ENCODE assay signal across 8 cellular contexts in genomic region chr2:170815746-170816498, GRCh38. TPM values are rescaled to one million over a fixed set of nuclear protein-coding genes. Genes with fewer than 3 reads are reported as not detected.
DNase-seq lines count a peak whose midpoint lies in the region; ATAC-seq and TF ChIP-seq lines count a peak whose summit lies in the region.

No MANE protein-coding gene starts in this region.

- H3K4me3 Mint-ChIP-seq in effector memory CD8-positive, alpha-beta T cell, result peak overlapping the region; percentile 76 to 80
- peak overlapping the region; percentile 74 to 82 for H3K4me3 Mint-ChIP-seq in stimulated activated naive B cell treated with anti-CD40 and anti-IgM and Interleukin-4, amounts not matched to agents 10 μg/mL and 1 μg/mL and 100 μg/mL, for 72 hours

- peaks cover 72 to 89% of the 10 kb centered on the region in 2 donors for H3K27me3 Mint-ChIP-seq in effector memory CD8-positive, alpha-beta T cell
- peaks cover 69 to 80% of the 10 kb centered on the region in 2 donors for H3K27me3 Mint-ChIP-seq in stimulated activated naive B cell treated with anti-CD40 and anti-IgM and Interleukin-4, amounts not matched to agents 10 μg/mL and 1 μg/mL and 100 μg/mL, for 72 hours

- DNase-seq in DMS 273 treated with DMSO at 0.1 percent for 48 hours (lab: John Stamatoyannopoulos, UW) (peak; percentile 56), NCI-H526 treated with DMSO at 0.1 percent for 48 hours (lab: John Stamatoyannopoulos, UW) (peak; percentile 79), mucosa of descending colon (peak in 2 of 3 donors; percentile 67 to 79)
- peak; percentile 68 to 79 for DNase-seq in activated CD4-positive, alpha-beta T cell treated with anti-CD3 and anti-CD28 coated beads, Interleukin-2, amount 50 U/mL, for 48 hours
- DNase-seq in effector memory CD8-positive, alpha-beta T cell, result peak; percentile 44 to 56 (median 56)
- DNase-seq in stimulated activated naive B cell treated with anti-CD40 and anti-IgM and Interleukin-4, amounts not matched to agents 10 μg/mL and 1 μg/mL and 100 μg/mL, for 72 hours, result peak; percentile 44

- peak; percentile 47 for TF ChIP-seq CTCF in mucosa of descending colon (IDR thresholded peaks at IDR 0.05)

- peaks cover 17% of the 10 kb centered on the region for H3K36me3 Mint-ChIP-seq in effector memory CD8-positive, alpha-beta T cell (ENCODE audit: insufficient read depth)
- H3K36me3 Mint-ChIP-seq in stimulated activated naive B cell treated with anti-CD40 and anti-IgM and Interleukin-4, amounts not matched to agents 10 μg/mL and 1 μg/mL and 100 μg/mL, for 72 hours, result peaks cover 4 to 11% of the 10 kb centered on the region in 2 donors

- no peaks in the 10 kb centered on the region for H3K36me3 ChIP-seq in mucosa of descending colon (ENCODE audit: low read depth)

- H3K9me3 ChIP-seq in mucosa of descending colon, result no peaks in the 10 kb centered on the region

- peak; percentile 41 for ATAC-seq in HG02981 (IDR thresholded peaks at IDR 0.05; ENCODE audit: unreplicated experiment)
- peak; percentile 56 for ATAC-seq in effector memory CD8-positive, alpha-beta T cell (replicated peaks)
- peak; percentile 72 for ATAC-seq in mucosa of descending colon
- peak; percentile 49 to 63 for ATAC-seq in stimulated activated naive B cell treated with anti-CD40 and anti-IgM and Interleukin-4, amounts not matched to agents 10 μg/mL and 1 μg/mL and 100 μg/mL, for 72 hours (replicated peaks)
- no peak for ATAC-seq in HG02938 (IDR thresholded peaks at IDR 0.05; ENCODE audit: unreplicated experiment)

- intact Hi-C loops in mucosa of descending colon (cut with DNase I, micrococcal nuclease), result loop anchor here (10.0 kb wide), 3 partner anchors 421 to 581 kb away; no protein-coding TSS in a partner anchor

- H3K4me1 ChIP-seq in mucosa of descending colon (ENCODE audit: low read depth), result peaks cover 35% of the 10 kb centered on the region

- no peak overlapping the region for H3K27ac Mint-ChIP-seq in effector memory CD8-positive, alpha-beta T cell
- H3K27ac Mint-ChIP-seq in stimulated activated naive B cell treated with anti-CD40 and anti-IgM and Interleukin-4, amounts not matched to agents 10 μg/mL and 1 μg/mL and 100 μg/mL, for 72 hours, result peak overlapping the region; percentile 93

- no peak overlapping the region for H3K4me3 ChIP-seq in mucosa of descending colon

- no peaks in the 10 kb centered on the region for H3K9me3 Mint-ChIP-seq in effector memory CD8-positive, alpha-beta T cell
- peaks cover 0 to 2% of the 10 kb centered on the region in 2 donors for H3K9me3 Mint-ChIP-seq in stimulated activated naive B cell treated with anti-CD40 and anti-IgM and Interleukin-4, amounts not matched to agents 10 μg/mL and 1 μg/mL and 100 μg/mL, for 72 hours

- H3K4me1 Mint-ChIP-seq in effector memory CD8-positive, alpha-beta T cell (ENCODE audit: low read depth in 2 of 2), result peaks cover 31% of the 10 kb centered on the region in 2 donors
- H3K4me1 Mint-ChIP-seq in stimulated activated naive B cell treated with anti-CD40 and anti-IgM and Interleukin-4, amounts not matched to agents 10 μg/mL and 1 μg/mL and 100 μg/mL, for 72 hours, result peaks cover 41 to 70% of the 10 kb centered on the region in 2 donors

RNA-seq across cellular contexts. Expression of gene GAD1, which starts 0.8 kb away (rescaled TPM):
- total RNA-seq in mucosa of descending colon, result under 1 TPM in 1 of 3 donors, not detected in 2; 0.58 TPM

RNA-seq across cellular contexts. Expression of gene ERICH2, which starts 45.7 kb away (rescaled TPM):
- under 1 TPM in 1 of 3 donors, not detected in 2; 0.92 TPM for total RNA-seq in mucosa of descending colon
